ENCODE assay signal across 8 cellular contexts in genomic region chr11:121464352-121464946, GRCh38. TPM values are rescaled to one million over a fixed set of nuclear protein-coding genes. Genes with fewer than 3 reads are reported as not detected.
A peak's percentile ranks its signal among the peaks of the same experiment; 100 is the strongest.
DNase-seq lines count a peak whose midpoint lies in the region; ATAC-seq and TF ChIP-seq lines count a peak whose summit lies in the region.

No MANE protein-coding gene starts in this region.

- TF ChIP-seq EP300 in Ishikawa (IDR thresholded peaks at IDR 0.05; ENCODE audit: borderline replicate concordance) = peak; percentile 63

- peaks cover 16% of the 10 kb centered on the region for H3K36me3 Mint-ChIP-seq in central memory CD8-positive, alpha-beta T cell (ENCODE audit: insufficient read depth)

- H3K27ac Mint-ChIP-seq in central memory CD8-positive, alpha-beta T cell (ENCODE audit: low read depth) = peak overlapping the region; percentile 92

- H3K9me3 Mint-ChIP-seq in central memory CD8-positive, alpha-beta T cell = no peaks in the 10 kb centered on the region

- H3K4me3 Mint-ChIP-seq in central memory CD8-positive, alpha-beta T cell = peak overlapping the region; percentile 73

- CTCF ChIA-PET in BJ (lab: Yijun Ruan, JAX) = interaction anchor here (0.6 to 2.2 kb wide), 2 partner anchors 13 to 245 kb away, joined by 3 to 18 read pairs; partner anchors contain the start of genes SORL1 and SORL1-AS1

- TF ChIP-seq CTCF in BJ (IDR thresholded peaks at IDR 0.05; ENCODE audit: insufficient read depth, low read depth, low read length) = no peak

- peak; percentile 35 for ATAC-seq in GM21381 (IDR thresholded peaks at IDR 0.05; ENCODE audit: unreplicated experiment)
- ATAC-seq in central memory CD8-positive, alpha-beta T cell (replicated peaks; ENCODE audit: extremely low read depth, poor library complexity, severe bottlenecking) = peak; percentile 65

- TF ChIP-seq RAD21 in Ishikawa (IDR thresholded peaks at IDR 0.05; ENCODE audit: low read depth) = peak; percentile 3; the same call in 1 of the 2 replicates

- no peaks in the 10 kb centered on the region for H3K36me3 ChIP-seq in BJ (ENCODE audit: control insufficient read depth, insufficient read depth, low read length)

- H3K4me3 ChIP-seq in BJ (ENCODE audit: low read depth, low read length) = no peak overlapping the region

- POLR2A ChIA-PET in BJ (lab: Charles Lee) = no interaction called here

- H3K27me3 ChIP-seq in BJ (ENCODE audit: control insufficient read depth, insufficient read depth, low read length) = peaks cover 2% of the 10 kb centered on the region

- DNase-seq in BJ (ENCODE audit: low read depth) = peak; percentile 67
- peak; percentile 58 to 67 for DNase-seq in activated CD4-positive, alpha-beta T cell treated with anti-CD3 and anti-CD28 coated beads for 24 hours (ENCODE audit: low read depth in 2 of 2)
- peak; percentile 54 to 67 for DNase-seq in central memory CD8-positive, alpha-beta T cell (ENCODE audit: low spot score in 2 of 2)
- DNase-seq in lung microvascular endothelial cell (ENCODE audit: low read depth in 2 of 2) = peak; percentile 39 to 92
- peak; percentile 46 to 49 for DNase-seq in stimulated activated CD8-positive, alpha-beta memory T cell treated with anti-CD3 and anti-CD28 coated beads, Interleukin-7, amount 100 ng/mL, for 1 hour (ENCODE audit: low read depth in 2 of 2)
- DNase-seq in NCI-H146 (lab: John Stamatoyannopoulos, UW) = no peak

- H3K4me1 Mint-ChIP-seq in central memory CD8-positive, alpha-beta T cell = peaks cover 92% of the 10 kb centered on the region

- no peaks in the 10 kb centered on the region for H3K27me3 Mint-ChIP-seq in central memory CD8-positive, alpha-beta T cell

TF ChIP-seq in Ishikawa, 13 proteins besides CTCF, POLR2A, EP300 and RAD21:
- TF ChIP-seq NFIC (IDR thresholded peaks at IDR 0.05) (peak; percentile 88), MAX (IDR thresholded peaks at IDR 0.05) (peak; percentile 19; the same call in 1 of the 2 replicates), YY1 (IDR thresholded peaks at IDR 0.05; ENCODE audit: low read depth) (0 out of 2 replicates have a peak, but pooled peaks have one; percentile 47), CREB1 (IDR thresholded peaks at IDR 0.05; ENCODE audit: low read depth) (no peak), CEBPB (IDR thresholded peaks at IDR 0.05) (no peak), TCF12 (IDR thresholded peaks at IDR 0.05; ENCODE audit: low read depth) (peak; percentile 71), TEAD4 (IDR thresholded peaks at IDR 0.05) (peak; percentile 62), FOXM1 (IDR thresholded peaks at IDR 0.05; ENCODE audit: borderline replicate concordance, low read depth) (no peak), ZBTB7A (IDR thresholded peaks at IDR 0.05; ENCODE audit: low read depth) (no peak), TAF1 (IDR thresholded peaks at IDR 0.05; ENCODE audit: low read depth) (no peak), EGR1 (IDR thresholded peaks at IDR 0.05) (no peak)

RNA-seq across cellular contexts. Expression of gene SORL1, which starts 12.3 kb away (rescaled TPM):
- 0.61 and 1.4 TPM in 2 replicates for polyA plus RNA-seq in BJ (2011; rRNA removed)
- polyA minus RNA-seq in BJ (2011; rRNA and poly(A)+ RNA removed) = 1.8 and 2.2 TPM in 2 replicates
- total RNA-seq in lung microvascular endothelial cell = under 0.01 and 0.22 TPM in 2 replicates
